In genomic region chr19:35253316-35254286, GRCh38 we compare ENCODE assay signal across 15 cellular contexts. TPM values are rescaled to one million over a fixed set of nuclear protein-coding genes. Genes with fewer than 3 reads are reported as not detected.
A peak's percentile ranks its signal among the peaks of the same experiment; 100 is the strongest.
DNase-seq lines count a peak whose midpoint lies in the region; ATAC-seq and TF ChIP-seq lines count a peak whose summit lies in the region.
"Had no signal": no experiment of that assay in that cellular context is flagged by ENCODE, and none has a peak within 500 bp of the region (broad histone marks: within the 10 kb centered on the region; RNA-seq: fewer than 3 reads in every experiment).

No MANE protein-coding gene starts in this region.

- no peak overlapping the region for H3K4me3 ChIP-seq in GM23338
- H3K4me3 ChIP-seq in endodermal cell (ENCODE audit: low read length), result no peak overlapping the region
- H3K4me3 ChIP-seq: dorsolateral prefrontal cortex had no signal

- ATAC-seq in GM23338, result peak; percentile 60
- ATAC-seq: stimulated activated naive CD8-positive, alpha-beta T cell treated with anti-CD3 and anti-CD28 coated beads, Interleukin-15, amount 100 ng/mL, for 72 hours; T-cell had no signal

- peaks cover 45% of the 10 kb centered on the region for H4K20me1 ChIP-seq in GM23338 (replicated peaks; ENCODE audit: insufficient read depth)

- H3K27me3 Mint-ChIP-seq in GM23338 (ENCODE audit: insufficient read depth, low read depth, poor library complexity) (peaks cover 30% of the 10 kb centered on the region), endodermal cell (ENCODE audit: insufficient read depth) (no peaks in the 10 kb centered on the region), progenitor cell of endocrine pancreas (no peaks in the 10 kb centered on the region)
- H3K27me3 Mint-ChIP-seq: memory B cell; stimulated activated naive CD8-positive, alpha-beta T cell treated with anti-CD3 and anti-CD28 coated beads, Interleukin-15, amount 100 ng/mL, for 72 hours had no signal

- no peaks in the 10 kb centered on the region for H3F3A ChIP-seq in GM23338 (replicated peaks; ENCODE audit: low read depth)

- H3K36me3 ChIP-seq in GM23338 (ENCODE audit: insufficient read depth) (peaks cover 29% of the 10 kb centered on the region), endodermal cell (ENCODE audit: control insufficient read depth, insufficient read depth, low read length) (peaks cover 73% of the 10 kb centered on the region)

- H3K9me3 ChIP-seq in endodermal cell (ENCODE audit: control insufficient read depth, low read length), result no peaks in the 10 kb centered on the region

- H3K4me1 ChIP-seq in GM23338 (ENCODE audit: insufficient read depth) (peaks cover 5% of the 10 kb centered on the region; the same call in 1 of the 2 replicates), endodermal cell (ENCODE audit: control insufficient read depth, insufficient read depth, low read length) (peaks cover 8% of the 10 kb centered on the region)

- H3K27ac ChIP-seq in GM23338 (ENCODE audit: low read depth), result 0 out of 2 replicates have a peak overlapping the region, but pooled peaks have one; percentile 50
- no peak overlapping the region for H3K27ac ChIP-seq in endodermal cell (ENCODE audit: low read depth, low read length)
- H3K27ac ChIP-seq: dorsolateral prefrontal cortex had no signal

- WGBS in endodermal cell (ENCODE audit: insufficient coverage in 1 of 2, insufficient read length in 1 of 2), 2 experiments, result 76 to 84% methylated on average over 8 to 9 of the region's 9 CpGs

- H3K27me3 ChIP-seq in GM23338 (ENCODE audit: insufficient read depth) (no peaks in the 10 kb centered on the region), endodermal cell (ENCODE audit: control insufficient read depth, insufficient read depth, low read length, poor library complexity, severe bottlenecking) (no peaks in the 10 kb centered on the region)

- H3K27ac Mint-ChIP-seq in GM23338, result peak overlapping the region; percentile 32; the same call in 1 of the 2 replicates
- peak overlapping the region; percentile 69 for H3K27ac Mint-ChIP-seq in endodermal cell
- H3K27ac Mint-ChIP-seq in progenitor cell of endocrine pancreas, result peak overlapping the region; percentile 73
- H3K27ac Mint-ChIP-seq: memory B cell had no signal

- H3K9me2 ChIP-seq in GM23338 (ENCODE audit: insufficient read depth), result no peaks in the 10 kb centered on the region

- TF ChIP-seq CTCF in GM23338 (conservative IDR thresholded peaks at IDR 0.05; ENCODE audit: low read depth in 2 of 2) (no peak), endodermal cell (conservative IDR thresholded peaks at IDR 0.05) (no peak), progenitor cell of endocrine pancreas (IDR thresholded peaks at IDR 0.05; ENCODE audit: unreplicated experiment) (no peak)

- no peak overlapping the region for H2AFZ ChIP-seq in GM23338

- no peak overlapping the region; the same call in 1 of the 2 replicates for H3K4me2 ChIP-seq in GM23338

- peak; percentile 8 for DNase-seq in activated T-cell treated with anti-CD3 and anti-CD28 coated beads, Interleukin-2, amount 50 U/mL, for 1 hour
- DNase-seq in activated T-cell treated with anti-CD3 and anti-CD28 coated beads for 4 hours, result no peak
- peak; percentile 44 for DNase-seq in GM23338 (ENCODE audit: low spot score)
- DNase-seq in endodermal cell, result peak; percentile 85
- DNase-seq in progenitor cell of endocrine pancreas (ENCODE audit: low spot score, unreplicated experiment), result no peak
- no peak for DNase-seq in stimulated activated CD4-positive, alpha-beta T cell treated with anti-CD3 and anti-CD28 coated beads, Interleukin-4, amount 100 ng/mL, for 1 hour
- no peak for DNase-seq in NCI-H524 treated with DMSO at 0.1 percent for 48 hours (lab: John Stamatoyannopoulos, UW)
- no peak for DNase-seq in NCI-H510A treated with DMSO at 0.1 percent for 48 hours (lab: John Stamatoyannopoulos, UW)
- DNase-seq: MV-4-11 had no signal

- H3K4me3 Mint-ChIP-seq in GM23338 (peak overlapping the region; percentile 11; the same call in 1 of the 3 replicates), endodermal cell (peak overlapping the region; percentile 31), progenitor cell of endocrine pancreas (ENCODE audit: low read depth) (peak overlapping the region; percentile 1)
- H3K4me3 Mint-ChIP-seq: memory B cell; stimulated activated naive CD8-positive, alpha-beta T cell treated with anti-CD3 and anti-CD28 coated beads, Interleukin-15, amount 100 ng/mL, for 72 hours had no signal

- H3K9ac ChIP-seq in endodermal cell (ENCODE audit: extremely low read depth, low read length, poor library complexity, severe bottlenecking), result no peak overlapping the region

- H3K9me3 Mint-ChIP-seq in GM23338, result no peaks in the 10 kb centered on the region
- H3K9me3 Mint-ChIP-seq in endodermal cell, result no peaks in the 10 kb centered on the region
- no peaks in the 10 kb centered on the region for H3K9me3 Mint-ChIP-seq in progenitor cell of endocrine pancreas (ENCODE audit: low read depth)
- H3K9me3 Mint-ChIP-seq: memory B cell; stimulated activated naive CD8-positive, alpha-beta T cell treated with anti-CD3 and anti-CD28 coated beads, Interleukin-15, amount 100 ng/mL, for 72 hours; T-cell had no signal

- peaks cover 72% of the 10 kb centered on the region for H3K79me2 ChIP-seq in GM23338 (replicated peaks; ENCODE audit: insufficient read depth)

- peaks cover 90% of the 10 kb centered on the region for H3K36me3 Mint-ChIP-seq in GM23338 (ENCODE audit: low read depth)
- peaks cover 75% of the 10 kb centered on the region for H3K36me3 Mint-ChIP-seq in endodermal cell (ENCODE audit: low read depth)
- peaks cover 26% of the 10 kb centered on the region for H3K36me3 Mint-ChIP-seq in progenitor cell of endocrine pancreas (ENCODE audit: insufficient read depth)

- H3K4me1 Mint-ChIP-seq in GM23338 (peaks cover 20% of the 10 kb centered on the region), endodermal cell (peaks cover 38% of the 10 kb centered on the region), progenitor cell of endocrine pancreas (ENCODE audit: low read depth) (peaks cover 38% of the 10 kb centered on the region)

TF ChIP-seq in GM23338, 12 proteins besides CTCF, POLR2A, EP300 and RAD21 (continues in another document):
- TF ChIP-seq CREB1 (CRISPR knock-in tag; IDR thresholded peaks at IDR 0.05; ENCODE audit: low read depth) (no peak), POLR2AphosphoS5 (IDR thresholded peaks at IDR 0.05; ENCODE audit: low read depth) (no peak), JUNB (IDR thresholded peaks at IDR 0.05; ENCODE audit: unreplicated experiment) (no peak), ZNF331 (CRISPR knock-in tag; IDR thresholded peaks at IDR 0.05; ENCODE audit: low read depth) (no peak), REST (IDR thresholded peaks at IDR 0.05; ENCODE audit: unreplicated experiment) (no peak)

RNA-seq across cellular contexts. Expression of gene LSR, which starts 4.8 kb away (rescaled TPM):
- total RNA-seq in GM23338 (2014; rRNA removed; shearing (Covaris generic)), result 195 and 212 TPM in 2 replicates
- 116 and 125 TPM in 2 replicates for polyA plus RNA-seq in GM23338 (2016; fragmentation: Nextera tagmentation; extraction: Ambion mirVana)
- total RNA-seq in endodermal cell (100 to 1,000 TPM; 112 to 170 TPM), progenitor cell of endocrine pancreas (123 and 132 TPM in 2 replicates)
- 51.6 TPM for polyA plus RNA-seq in endodermal cell (2013, experiment 1 of 2)
- polyA plus RNA-seq in endodermal cell (2013, experiment 2 of 2), result 36.3 TPM

RNA-seq across cellular contexts. Expression of gene USF2, which starts 15.2 kb away (rescaled TPM):
- 60.5 and 63.8 TPM in 2 replicates for total RNA-seq in GM23338 (2014; rRNA removed; shearing (Covaris generic))
- 28.9 and 36.4 TPM in 2 replicates for polyA plus RNA-seq in GM23338 (2016; fragmentation: Nextera tagmentation; extraction: Ambion mirVana)
- 100 to 1,000 TPM; 111 to 121 TPM for total RNA-seq in endodermal cell
- 120 TPM for polyA plus RNA-seq in endodermal cell (2013, experiment 1 of 2)
- polyA plus RNA-seq in endodermal cell (2013, experiment 2 of 2), result 121 TPM
- total RNA-seq in progenitor cell of endocrine pancreas, result 126 and 132 TPM in 2 replicates

RNA-seq across cellular contexts. Expression of gene FAM187B, which starts 25.1 kb away (rescaled TPM):
- total RNA-seq in GM23338 (2014; rRNA removed; shearing (Covaris generic)), result not detected in 2 replicates
- polyA plus RNA-seq in GM23338 (2016; fragmentation: Nextera tagmentation; extraction: Ambion mirVana), result 0.23 and 0.31 TPM in 2 replicates
- not detected for total RNA-seq in endodermal cell
- polyA plus RNA-seq in endodermal cell (2013, experiment 1 of 2), result not detected
- polyA plus RNA-seq in endodermal cell (2013, experiment 2 of 2), result not detected
- not detected in 2 replicates for total RNA-seq in progenitor cell of endocrine pancreas
- total RNA-seq: fibroblast of lung, NCI-H460, T-cell had no signal
- polyA plus RNA-seq: fibroblast of lung had no signal

RNA-seq across cellular contexts. Expression of gene HAMP, which starts 28.7 kb away (rescaled TPM):
- not detected in 2 replicates for total RNA-seq in GM23338 (2014; rRNA removed; shearing (Covaris generic))
- 0.65 TPM in 1 of 2 replicates, not detected in the other for polyA plus RNA-seq in GM23338 (2016; fragmentation: Nextera tagmentation; extraction: Ambion mirVana)
- total RNA-seq in endodermal cell (1 to 10 TPM in 1 of 2 donors, under 1 TPM in 1; 0.35 to 1.3 TPM), progenitor cell of endocrine pancreas (0.64 and 1.1 TPM in 2 replicates)
- polyA plus RNA-seq in endodermal cell (2013, experiment 1 of 2), result 0.25 TPM
- polyA plus RNA-seq in endodermal cell (2013, experiment 2 of 2), result 0.25 TPM
- total RNA-seq: fibroblast of lung, NCI-H460 had no signal
- polyA plus RNA-seq: fibroblast of lung had no signal

RNA-seq across cellular contexts. Expression of gene MAG, which starts 38.4 kb away (rescaled TPM):
- 1.3 and 1.8 TPM in 2 replicates for total RNA-seq in GM23338 (2014; rRNA removed; shearing (Covaris generic))
- 0.61 and 0.85 TPM in 2 replicates for polyA plus RNA-seq in GM23338 (2016; fragmentation: Nextera tagmentation; extraction: Ambion mirVana)
- total RNA-seq in endodermal cell (not detected), progenitor cell of endocrine pancreas (1.4 and 1.7 TPM in 2 replicates)
- not detected for polyA plus RNA-seq in endodermal cell (2013, experiment 1 of 2)
- not detected for polyA plus RNA-seq in endodermal cell (2013, experiment 2 of 2)
- total RNA-seq: NCI-H460 had no signal
- polyA plus RNA-seq: fibroblast of lung had no signal

Comparison
In these comparisons a context has a peak if more than half of its experiments do, and no peak if none do; other contexts are left out.
1. DNase-seq: peak in activated T-cell treated with anti-CD3 and anti-CD28 coated beads, Interleukin-2, amount 50 U/mL, for 1 hour (single experiment), GM23338 (single experiment) and endodermal cell (single experiment); none in activated T-cell treated with anti-CD3 and anti-CD28 coated beads for 4 hours (single experiment), progenitor cell of endocrine pancreas (single experiment), stimulated activated CD4-positive, alpha-beta T cell treated with anti-CD3 and anti-CD28 coated beads, Interleukin-4, amount 100 ng/mL, for 1 hour (single experiment), NCI-H524 treated with DMSO at 0.1 percent for 48 hours (single experiment) and NCI-H510A treated with DMSO at 0.1 percent for 48 hours (single experiment).
2. Peak in every context shown above with its lines, with median percentiles within 50 percentile points of each other: H3K27ac Mint-ChIP-seq and H3K4me3 Mint-ChIP-seq.